8 cellular contexts compared by ENCODE assay signal in genomic region chr21:46634966-46635323, GRCh38. TPM values are rescaled to one million over a fixed set of nuclear protein-coding genes. Genes with fewer than 3 reads are reported as not detected.
DNase-seq lines count a peak whose midpoint lies in the region; ATAC-seq and TF ChIP-seq lines count a peak whose summit lies in the region.

No MANE protein-coding gene starts in this region.

- no peaks in the 10 kb centered on the region for H3K27me3 Mint-ChIP-seq in stimulated activated naive CD8-positive, alpha-beta T cell treated with anti-CD3 and anti-CD28 coated beads, Interleukin-15, amount 100 ng/mL, for 72 hours

- H3K27ac ChIP-seq in DND-41 (ENCODE audit: low read length) (peak overlapping the region; percentile 88), right lobe of liver (peak overlapping the region; percentile 89 to 98 (median 90))

- peaks cover 0 to 5% of the 10 kb centered on the region in 2 donors for H3K9me3 Mint-ChIP-seq in stimulated activated naive CD8-positive, alpha-beta T cell treated with anti-CD3 and anti-CD28 coated beads, Interleukin-15, amount 100 ng/mL, for 72 hours

- H3K4me3 Mint-ChIP-seq in stimulated activated naive CD8-positive, alpha-beta T cell treated with anti-CD3 and anti-CD28 coated beads, Interleukin-15, amount 100 ng/mL, for 72 hours, result peak overlapping the region; percentile 89 to 97

- intact Hi-C loops in right lobe of liver (cut with DNase I), result no loop called here

- H4K20me1 ChIP-seq in DND-41 (ENCODE audit: insufficient read depth, low read length), result peaks cover 9% of the 10 kb centered on the region; the same call in 1 of the 2 replicates

- ATAC-seq in DND-41 (ENCODE audit: insufficient read depth, low read depth), result peak; percentile 61
- ATAC-seq in GM21786 (IDR thresholded peaks at IDR 0.05; ENCODE audit: unreplicated experiment), result peak; percentile 7
- ATAC-seq in right lobe of liver, result peak; percentile 37 to 65 (median 60)
- peak; percentile 44 for ATAC-seq in stimulated activated naive CD8-positive, alpha-beta T cell treated with anti-CD3 and anti-CD28 coated beads, Interleukin-15, amount 100 ng/mL, for 72 hours

- no peaks in the 10 kb centered on the region for H3K9me3 ChIP-seq in DND-41 (ENCODE audit: insufficient read depth, low read length, severe bottlenecking)
- no peaks in the 10 kb centered on the region for H3K9me3 ChIP-seq in right lobe of liver

- H3K27ac Mint-ChIP-seq in stimulated activated naive CD8-positive, alpha-beta T cell treated with anti-CD3 and anti-CD28 coated beads, Interleukin-15, amount 100 ng/mL, for 72 hours, result peak overlapping the region in 1 of 2 donors; percentile 93

- in situ Hi-C loops in SK-MEL-5 (cut with HindIII; ENCODE audit: low pct_unique_long_range_greater_than_20kb, low sequenced_read_pairs), result no loop called here

- H3K36me3 ChIP-seq in DND-41 (ENCODE audit: insufficient read depth, low read length) (peaks cover 20% of the 10 kb centered on the region), right lobe of liver (peaks cover 0 to 4% (median 0%) of the 10 kb centered on the region in 4 donors)

- TF ChIP-seq CTCF in DND-41 (IDR thresholded peaks at IDR 0.05; ENCODE audit: borderline replicate concordance, extremely low read depth, low read length, poor library complexity, severe bottlenecking), result peak; percentile 54
- peak in 3 of 4 donors; percentile 18 to 30 (median 27) for TF ChIP-seq CTCF in right lobe of liver (IDR thresholded peaks at IDR 0.05)

- under 1% methylated on average over 11 of the region's 14 CpGs for WGBS in right lobe of liver (ENCODE audit: insufficient coverage, low coverage, low lambda C conversion rate, missing lambda C conversion rate)

- peaks cover 44% of the 10 kb centered on the region for H3K79me2 ChIP-seq in DND-41 (ENCODE audit: insufficient read depth, low read length)

- H3K4me2 ChIP-seq in DND-41 (ENCODE audit: insufficient read depth, low read length), result peak overlapping the region; percentile 96

- peak overlapping the region; percentile 22 to 74; a peak in 3 of 4 replicates for H3K4me3 ChIP-seq in DND-41 (ENCODE audit: low read depth in 1 of 2, low read length in 2 of 2)
- H3K4me3 ChIP-seq in right lobe of liver, result peak overlapping the region; percentile 90 to 94 (median 91)

- H2AFZ ChIP-seq in DND-41 (ENCODE audit: low read depth, low read length), result peak overlapping the region; percentile 54

- no peak for TF ChIP-seq POLR2A in right lobe of liver (IDR thresholded peaks at IDR 0.05)

- DNase-seq in DND-41, result peak; percentile 79
- peak; percentile 75 for DNase-seq in NAMALWA (ENCODE audit: low spot score)
- peak; percentile 62 for DNase-seq in SK-MEL-5 (ENCODE audit: low read depth, low spot score)
- DNase-seq in dermis microvascular lymphatic vessel endothelial cell (ENCODE audit: low read depth in 2 of 2), result peak; percentile 79 to 90
- peak in 2 of 3 donors; percentile 64 to 68 for DNase-seq in right lobe of liver
- DNase-seq in stimulated activated naive CD8-positive, alpha-beta T cell treated with anti-CD3 and anti-CD28 coated beads, Interleukin-15, amount 100 ng/mL, for 72 hours, result no peak
- no peak for DNase-seq in NCI-H187 (lab: John Stamatoyannopoulos, UW)

- H3K9ac ChIP-seq in DND-41 (ENCODE audit: low read depth, low read length), result peak overlapping the region; percentile 70

- no peaks in the 10 kb centered on the region for H3K27me3 ChIP-seq in DND-41 (ENCODE audit: insufficient read depth, low read length, poor library complexity)
- no peaks in the 10 kb centered on the region for H3K27me3 ChIP-seq in right lobe of liver

- H3K4me1 Mint-ChIP-seq in stimulated activated naive CD8-positive, alpha-beta T cell treated with anti-CD3 and anti-CD28 coated beads, Interleukin-15, amount 100 ng/mL, for 72 hours, result peaks cover 63% of the 10 kb centered on the region

- H3K4me1 ChIP-seq in DND-41 (ENCODE audit: insufficient read depth, low read length), result peaks cover 47% of the 10 kb centered on the region
- no peaks in the 10 kb centered on the region for H3K4me1 ChIP-seq in right lobe of liver

RNA-seq across cellular contexts. Expression of gene PRMT2, which starts 0.5 kb away (rescaled TPM):
- 98.4 and 119 TPM in 2 replicates for total RNA-seq in SK-MEL-5 (2014; rRNA removed; shearing (Covaris generic))
- 114 and 130 TPM in 2 replicates for polyA plus RNA-seq in SK-MEL-5 (2015; cell fraction: cytosol; rRNA removed)
- 97.1 and 105 TPM in 2 replicates for polyA plus RNA-seq in SK-MEL-5 (2015; cell fraction: nucleus; rRNA removed)
- total RNA-seq in dermis microvascular lymphatic vessel endothelial cell, result 96.2 and 141 TPM in 2 replicates
- total RNA-seq in right lobe of liver, result 10 to 100 TPM; 12.4 to 28.0 (median 19.6) TPM

RNA-seq across cellular contexts. Expression of gene S100B, which starts 30.1 kb away (rescaled TPM):
- 359 and 374 TPM in 2 replicates for total RNA-seq in SK-MEL-5 (2014; rRNA removed; shearing (Covaris generic))
- polyA plus RNA-seq in SK-MEL-5 (2015; cell fraction: cytosol; rRNA removed), result 491 and 658 TPM in 2 replicates
- polyA plus RNA-seq in SK-MEL-5 (2015; cell fraction: nucleus; rRNA removed), result 245 and 345 TPM in 2 replicates
- total RNA-seq in dermis microvascular lymphatic vessel endothelial cell (not detected in 2 replicates), right lobe of liver (under 1 TPM in 3 of 6 experiments, not detected in 3; 0.49 to 0.78 (median 0.62) TPM)

Comparison
In these comparisons a context has a peak if more than half of its experiments do, and no peak if none do; other contexts are left out.
1. ATAC-seq: peak in every context shown above with its lines; median percentile 61 in DND-41; 60 in right lobe of liver; 44 in stimulated activated naive CD8-positive, alpha-beta T cell treated with anti-CD3 and anti-CD28 coated beads, Interleukin-15, amount 100 ng/mL, for 72 hours; 7 in GM21786.
2. DNase-seq: peak in DND-41 (single experiment), NAMALWA (single experiment), SK-MEL-5 (single experiment), dermis microvascular lymphatic vessel endothelial cell (2 of 2) and right lobe of liver (2 of 3); none in stimulated activated naive CD8-positive, alpha-beta T cell treated with anti-CD3 and anti-CD28 coated beads, Interleukin-15, amount 100 ng/mL, for 72 hours (0 of 2) and NCI-H187 (0 of 2).
3. RNA of gene S100B, which starts 30.1 kb away (total RNA-seq): 359 to 374 TPM in SK-MEL-5; 0.49 to 0.78 TPM in right lobe of liver and not detected in dermis microvascular lymphatic vessel endothelial cell; every median in the first group is over 100 times any median in the second.